13 cellular contexts compared by ENCODE assay signal in the genomic region with DNA sequence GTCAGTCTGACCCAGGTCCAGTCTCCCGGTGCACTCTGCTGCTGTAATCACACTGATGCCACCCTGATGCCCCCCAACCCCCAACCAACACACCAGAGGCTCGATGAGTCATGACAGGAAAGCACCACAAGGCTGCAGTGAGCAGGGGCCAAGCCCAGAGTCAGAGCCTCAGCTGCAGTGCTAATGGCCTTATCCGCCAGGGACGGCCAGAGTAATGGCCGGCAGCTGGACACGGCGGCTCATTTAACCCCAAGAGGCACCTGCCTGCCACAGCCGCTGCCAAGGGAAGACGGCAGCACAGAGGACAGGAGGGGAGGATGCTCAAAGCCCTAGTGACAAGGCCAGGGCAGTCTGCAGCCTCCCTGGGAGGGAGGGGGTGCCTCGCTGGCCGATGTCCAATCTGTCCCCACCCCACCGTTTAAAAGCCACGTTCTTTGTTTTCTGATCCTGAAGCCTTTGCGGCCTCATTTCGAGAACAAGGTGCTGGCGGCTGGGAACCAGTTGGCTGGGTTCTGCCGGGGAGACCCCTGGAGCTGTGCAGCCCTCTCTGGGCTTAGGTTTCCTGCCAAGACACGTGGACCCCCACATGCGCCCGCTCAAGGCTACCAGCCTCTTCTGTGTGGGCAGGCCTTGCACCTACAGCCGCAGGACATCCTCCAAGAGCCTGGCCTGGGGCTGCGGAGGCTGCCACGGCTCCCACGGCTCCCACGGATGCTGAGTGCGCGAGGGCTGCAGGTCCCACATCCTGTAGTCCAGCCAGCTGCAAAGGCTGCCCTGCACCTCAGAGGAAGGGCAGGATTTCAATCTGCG. TPM values are rescaled to one million over a fixed set of nuclear protein-coding genes. Genes with fewer than 3 reads are reported as not detected.
DNase-seq lines count a peak whose midpoint lies in the region; ATAC-seq and TF ChIP-seq lines count a peak whose summit lies in the region.
"Had no signal": no experiment of that assay in that cellular context is flagged by ENCODE, and none has a peak within 500 bp of the region (broad histone marks: within the 10 kb centered on the region; RNA-seq: fewer than 3 reads in every experiment).

No MANE protein-coding gene starts in this region.

- no peak overlapping the region for H3K4me3 ChIP-seq in epithelial cell of proximal tubule (ENCODE audit: low read depth, low read length)
- no peak overlapping the region for H3K4me3 ChIP-seq in gastroesophageal sphincter
- H3K4me3 ChIP-seq: mucosa of descending colon had no signal

- H3K9me3 ChIP-seq in gastroesophageal sphincter: no peaks in the 10 kb centered on the region
- H3K9me3 ChIP-seq: mucosa of descending colon had no signal

- no peaks in the 10 kb centered on the region for H3K27me3 ChIP-seq in gastroesophageal sphincter

- no peak for TF ChIP-seq EP300 in gastroesophageal sphincter (IDR thresholded peaks at IDR 0.05)

- TF ChIP-seq POLR2A in gastroesophageal sphincter (IDR thresholded peaks at IDR 0.05): no peak

- ATAC-seq in GM18868 (IDR thresholded peaks at IDR 0.05; ENCODE audit: unreplicated experiment): peak; percentile 41
- no peak for ATAC-seq in HG03135 (IDR thresholded peaks at IDR 0.05; ENCODE audit: unreplicated experiment)
- ATAC-seq in gastroesophageal sphincter: no peak
- ATAC-seq: mucosa of descending colon had no signal

- TF ChIP-seq CTCF in epithelial cell of proximal tubule (conservative IDR thresholded peaks at IDR 0.05; ENCODE audit: low read depth, low read length): peak; percentile 6
- TF ChIP-seq CTCF in gastroesophageal sphincter (IDR thresholded peaks at IDR 0.05): no peak

- peaks cover 2 to 100% (median 45%) of the 10 kb centered on the region in 3 donors for H3K4me1 ChIP-seq in gastroesophageal sphincter

- DNase-seq in epithelial cell of proximal tubule (ENCODE audit: low read depth) (no peak), retina (peak; percentile 80)
- no peak for DNase-seq in effector CD8-positive, alpha-beta T cell (lab: John Stamatoyannopoulos, UW)
- DNase-seq in stimulated activated naive CD4-positive, alpha-beta T cell (lab: John Stamatoyannopoulos, UW): no peak
- DNase-seq: activated effector memory CD4-positive, alpha-beta T cell treated with Interleukin-2 at 50 U/mL for 16 hours; NCI-H2171; stimulated activated CD4-positive, alpha-beta T cell treated with anti-CD3 and anti-CD28 coated beads, Interleukin-4, amount 100 ng/mL, for 4 hours had no signal

- no peaks in the 10 kb centered on the region for H3K36me3 ChIP-seq in gastroesophageal sphincter

- peak overlapping the region in 2 of 4 donors; percentile 56 to 97 for H3K27ac ChIP-seq in gastroesophageal sphincter
- H3K27ac ChIP-seq: epithelial cell of prostate had no signal

- WGBS in gastroesophageal sphincter (ENCODE audit: low coverage in 1 of 2), 2 donors: no CpG with 5 or more reads among the region's 28 CpGs

TF ChIP-seq in PFSK-1, 5 proteins besides CTCF, POLR2A, EP300 and RAD21:
- TF ChIP-seq FOXP2 (optimal IDR thresholded peaks at IDR 0.05; ENCODE audit: borderline replicate concordance, extremely low read depth, extremely low read length, insufficient read depth) (peak; percentile 40), SIN3A (IDR thresholded peaks at IDR 0.05; ENCODE audit: borderline replicate concordance, insufficient read depth, low read length) (no peak)

RNA-seq across cellular contexts. Expression of a gene that starts 13.1 kb away (rescaled TPM):
- 15.3 TPM for polyA plus RNA-seq in PFSK-1 (2012; ENCODE audit: insufficient read length, low read depth)
- total RNA-seq in epithelial cell of proximal tubule (29.6 and 34.8 TPM in 2 replicates), gastroesophageal sphincter (10 to 100 TPM; 14.0 to 58.2 (median 25.0) TPM)

RNA-seq across cellular contexts. Expression of a gene that starts 54.0 kb away (rescaled TPM):
- 0.09 TPM for polyA plus RNA-seq in PFSK-1 (2012; ENCODE audit: insufficient read length, low read depth)
- total RNA-seq in epithelial cell of proximal tubule (0.87 and 4.9 TPM in 2 replicates), gastroesophageal sphincter (1 to 10 TPM; 2.7 to 9.6 (median 3.7) TPM)
